19 cellular contexts compared by ENCODE assay signal in the genomic region with DNA sequence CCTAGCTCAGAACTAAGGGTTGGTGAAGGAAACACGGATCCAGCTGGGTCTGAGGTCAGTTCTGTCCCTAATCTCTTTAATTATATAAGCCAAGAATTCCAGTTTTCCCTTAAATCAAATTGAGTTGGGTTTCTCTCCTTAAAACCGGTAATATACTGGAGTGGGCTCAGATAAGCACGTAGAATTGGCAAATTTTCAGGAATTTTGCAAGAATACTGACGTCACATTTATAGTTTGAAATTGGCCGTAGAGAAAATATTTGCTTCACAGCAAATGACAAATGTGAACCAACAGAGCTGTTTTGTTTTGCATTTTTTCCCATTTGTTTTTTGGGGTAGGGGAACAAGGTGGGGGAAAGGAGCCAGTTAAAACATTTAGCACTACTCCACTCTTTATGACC. TPM values are rescaled to one million over a fixed set of nuclear protein-coding genes. Genes with fewer than 3 reads are reported as not detected.
DNase-seq lines count a peak whose midpoint lies in the region; ATAC-seq and TF ChIP-seq lines count a peak whose summit lies in the region.
"Had no signal": no experiment of that assay in that cellular context is flagged by ENCODE, and none has a peak within 500 bp of the region (broad histone marks: within the 10 kb centered on the region; RNA-seq: fewer than 3 reads in every experiment).

No MANE protein-coding gene starts in this region.

- no peak for TF ChIP-seq RAD21 in SK-N-SH (IDR thresholded peaks at IDR 0.05; ENCODE audit: low read length)

- no peak overlapping the region for H3K9ac ChIP-seq in SK-N-SH
- H3K9ac ChIP-seq: BLaER1 treated with 17β-estradiol and CSF1 and Interleukin-3, amounts not matched to agents 10 nM and 100 nM had no signal

- no peaks in the 10 kb centered on the region for H3K9me2 ChIP-seq in SK-N-SH

- H3K36me3 Mint-ChIP-seq in mesothelial cell of epicardium = no peaks in the 10 kb centered on the region
- H3K36me3 Mint-ChIP-seq: CD8-positive, alpha-beta T cell had no signal

- no peaks in the 10 kb centered on the region for H3F3A ChIP-seq in SK-N-SH (replicated peaks; ENCODE audit: insufficient read depth)

- H3K27me3 ChIP-seq in SK-N-SH (ENCODE audit: insufficient read depth) = no peaks in the 10 kb centered on the region
- H3K27me3 ChIP-seq: BLaER1 treated with 17β-estradiol and CSF1 and Interleukin-3, amounts not matched to agents 10 nM and 100 nM had no signal

- H3K4me2 ChIP-seq in SK-N-SH = no peak overlapping the region
- H3K4me2 ChIP-seq: A549; BLaER1 treated with 17β-estradiol and CSF1 and Interleukin-3, amounts not matched to agents 10 nM and 100 nM had no signal

- no peaks in the 10 kb centered on the region; a peak in 1 of 4 replicates for H3K4me1 ChIP-seq in SK-N-SH (ENCODE audit: control insufficient read depth in 1 of 2, insufficient read depth in 2 of 2, low read depth in 1 of 2, low read length in 1 of 2)
- H3K4me1 ChIP-seq: A549; BLaER1 treated with 17β-estradiol and CSF1 and Interleukin-3, amounts not matched to agents 10 nM and 100 nM; Caco-2 had no signal

- H2AFZ ChIP-seq in SK-N-SH (ENCODE audit: low read depth) = no peak overlapping the region

- H3K4me3 Mint-ChIP-seq in mesothelial cell of epicardium = no peak overlapping the region
- H3K4me3 Mint-ChIP-seq: B cell; CD4-positive, alpha-beta T cell; CD8-positive, alpha-beta T cell had no signal

- no peaks in the 10 kb centered on the region for H3K36me3 ChIP-seq in SK-N-SH (replicated peaks in 1 of 2; ENCODE audit: control insufficient read depth in 1 of 2, insufficient read depth in 2 of 2, low read length in 1 of 2)
- H3K36me3 ChIP-seq: BLaER1 treated with 17β-estradiol and CSF1 and Interleukin-3, amounts not matched to agents 10 nM and 100 nM had no signal

- H3K27ac Mint-ChIP-seq in mesothelial cell of epicardium = peak overlapping the region; percentile 39
- H3K27ac Mint-ChIP-seq: B cell; CD4-positive, alpha-beta T cell; CD8-positive, alpha-beta T cell had no signal

- peaks cover 2% of the 10 kb centered on the region for H3K27me3 Mint-ChIP-seq in mesothelial cell of epicardium (ENCODE audit: low read depth)

- no peak overlapping the region for H3K27ac ChIP-seq in SK-N-SH (ENCODE audit: low read depth in 2 of 2, low read length in 1 of 2)
- H3K27ac ChIP-seq: 22Rv1; A549; BLaER1 treated with 17β-estradiol and CSF1 and Interleukin-3, amounts not matched to agents 10 nM and 100 nM; C4-2B had no signal

- H3K79me2 ChIP-seq in SK-N-SH (ENCODE audit: insufficient read depth) = no peaks in the 10 kb centered on the region

- no peaks in the 10 kb centered on the region for H4K20me1 ChIP-seq in SK-N-SH (ENCODE audit: insufficient read depth)
- H4K20me1 ChIP-seq: BLaER1 treated with 17β-estradiol and CSF1 and Interleukin-3, amounts not matched to agents 10 nM and 100 nM had no signal

- ATAC-seq in SK-N-SH treated with all-trans-retinoic acid at 6 μM for 48 hours = no peak
- ATAC-seq: A549; CD8-positive, alpha-beta T cell had no signal

- WGBS in SK-N-SH (ENCODE audit: low lambda C conversion rate) = 72% methylated on average over 5 of the region's 5 CpGs

- peaks cover 2% of the 10 kb centered on the region for H3K4me1 Mint-ChIP-seq in mesothelial cell of epicardium
- H3K4me1 Mint-ChIP-seq: B cell had no signal

- CTCF ChIA-PET in SK-N-SH (lab: Yijun Ruan, JAX) = no interaction called here

- peaks cover 4% of the 10 kb centered on the region for H3K9me3 Mint-ChIP-seq in mesothelial cell of epicardium
- H3K9me3 Mint-ChIP-seq: CD4-positive, alpha-beta T cell had no signal

- POLR2A ChIA-PET in SK-N-SH (lab: Yijun Ruan, JAX) = no interaction called here

- no peak for TF ChIP-seq CTCF in SK-N-SH (IDR thresholded peaks at IDR 0.05)
- no peak for TF ChIP-seq CTCF in fibroblast of pulmonary artery (IDR thresholded peaks at IDR 0.05; ENCODE audit: low read length, missing control alignments)
- TF ChIP-seq CTCF in mesothelial cell of epicardium (IDR thresholded peaks at IDR 0.05; ENCODE audit: unreplicated experiment) = no peak

- DNase-seq in SK-N-SH (no peak), fibroblast of pulmonary artery (ENCODE audit: low read depth) (peak; percentile 65), mesothelial cell of epicardium (ENCODE audit: low spot score in 2 of 2, unreplicated experiment in 2 of 2) (no peak), dedifferentiated amniotic fluid mesenchymal stem cell (ENCODE audit: extremely low spot score) (no peak)
- DNase-seq: AML-193; Caco-2; Calu3; CD4-positive, alpha-beta T cell; CD8-positive, alpha-beta T cell; DMS79 treated with DMSO at 0.1 percent for 48 hours; GF-D8 had no signal

- no peaks in the 10 kb centered on the region for H3K9me3 ChIP-seq in SK-N-SH

- H3K4me3 ChIP-seq in SK-N-SH (ENCODE audit: low read depth in 2 of 2, low read length in 1 of 2) (no peak overlapping the region), fibroblast of pulmonary artery (replicated peaks; ENCODE audit: low read depth, low read length) (no peak overlapping the region)
- H3K4me3 ChIP-seq: A549; BLaER1 treated with 17β-estradiol and CSF1 and Interleukin-3, amounts not matched to agents 10 nM and 100 nM had no signal

- TF ChIP-seq EP300 in SK-N-SH (IDR thresholded peaks at IDR 0.05; ENCODE audit: borderline replicate concordance in 1 of 2, low read depth in 1 of 2, low read length in 1 of 2) = no peak

TF ChIP-seq in SK-N-SH treated with all-trans-retinoic acid at 6 μM for 48 hours, 23 proteins besides CTCF, POLR2A, EP300 and RAD21:
- TF ChIP-seq CSDC2 (CRISPR knock-in tag; IDR thresholded peaks at IDR 0.05) = no peak
- TF ChIP-seq ISL1 (CRISPR knock-in tag; IDR thresholded peaks at IDR 0.05) = 0 out of 2 replicates have a peak, but pooled peaks have one; percentile 27

TF ChIP-seq in SK-N-SH, 30 proteins besides CTCF, POLR2A, EP300 and RAD21 (continues in another document):
- TF ChIP-seq, protein P1, sequence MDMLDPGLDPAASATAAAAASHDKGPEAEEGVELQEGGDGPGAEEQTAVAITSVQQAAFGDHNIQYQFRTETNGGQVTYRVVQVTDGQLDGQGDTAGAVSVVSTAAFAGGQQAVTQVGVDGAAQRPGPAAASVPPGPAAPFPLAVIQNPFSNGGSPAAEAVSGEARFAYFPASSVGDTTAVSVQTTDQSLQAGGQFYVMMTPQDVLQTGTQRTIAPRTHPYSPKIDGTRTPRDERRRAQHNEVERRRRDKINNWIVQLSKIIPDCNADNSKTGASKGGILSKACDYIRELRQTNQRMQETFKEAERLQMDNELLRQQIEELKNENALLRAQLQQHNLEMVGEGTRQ (IDR thresholded peaks at IDR 0.05; ENCODE audit: borderline replicate concordance, low read depth, low read length) = no peak
- TF ChIP-seq, protein P2, sequence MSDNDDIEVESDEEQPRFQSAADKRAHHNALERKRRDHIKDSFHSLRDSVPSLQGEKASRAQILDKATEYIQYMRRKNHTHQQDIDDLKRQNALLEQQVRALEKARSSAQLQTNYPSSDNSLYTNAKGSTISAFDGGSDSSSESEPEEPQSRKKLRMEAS (IDR thresholded peaks at IDR 0.05; ENCODE audit: low read depth) = no peak
- TF ChIP-seq, protein P3, sequence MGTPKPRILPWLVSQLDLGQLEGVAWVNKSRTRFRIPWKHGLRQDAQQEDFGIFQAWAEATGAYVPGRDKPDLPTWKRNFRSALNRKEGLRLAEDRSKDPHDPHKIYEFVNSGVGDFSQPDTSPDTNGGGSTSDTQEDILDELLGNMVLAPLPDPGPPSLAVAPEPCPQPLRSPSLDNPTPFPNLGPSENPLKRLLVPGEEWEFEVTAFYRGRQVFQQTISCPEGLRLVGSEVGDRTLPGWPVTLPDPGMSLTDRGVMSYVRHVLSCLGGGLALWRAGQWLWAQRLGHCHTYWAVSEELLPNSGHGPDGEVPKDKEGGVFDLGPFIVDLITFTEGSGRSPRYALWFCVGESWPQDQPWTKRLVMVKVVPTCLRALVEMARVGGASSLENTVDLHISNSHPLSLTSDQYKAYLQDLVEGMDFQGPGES (IDR thresholded peaks at IDR 0.05; ENCODE audit: low read depth, low read length) = no peak
- TF ChIP-seq TEAD4 (IDR thresholded peaks at IDR 0.05; ENCODE audit: borderline replicate concordance, insufficient read depth) = no peak
- TF ChIP-seq, protein P4, sequence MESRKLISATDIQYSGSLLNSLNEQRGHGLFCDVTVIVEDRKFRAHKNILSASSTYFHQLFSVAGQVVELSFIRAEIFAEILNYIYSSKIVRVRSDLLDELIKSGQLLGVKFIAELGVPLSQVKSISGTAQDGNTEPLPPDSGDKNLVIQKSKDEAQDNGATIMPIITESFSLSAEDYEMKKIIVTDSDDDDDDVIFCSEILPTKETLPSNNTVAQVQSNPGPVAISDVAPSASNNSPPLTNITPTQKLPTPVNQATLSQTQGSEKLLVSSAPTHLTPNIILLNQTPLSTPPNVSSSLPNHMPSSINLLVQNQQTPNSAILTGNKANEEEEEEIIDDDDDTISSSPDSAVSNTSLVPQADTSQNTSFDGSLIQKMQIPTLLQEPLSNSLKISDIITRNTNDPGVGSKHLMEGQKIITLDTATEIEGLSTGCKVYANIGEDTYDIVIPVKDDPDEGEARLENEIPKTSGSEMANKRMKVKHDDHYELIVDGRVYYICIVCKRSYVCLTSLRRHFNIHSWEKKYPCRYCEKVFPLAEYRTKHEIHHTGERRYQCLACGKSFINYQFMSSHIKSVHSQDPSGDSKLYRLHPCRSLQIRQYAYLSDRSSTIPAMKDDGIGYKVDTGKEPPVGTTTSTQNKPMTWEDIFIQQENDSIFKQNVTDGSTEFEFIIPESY (IDR thresholded peaks at IDR 0.05; ENCODE audit: borderline replicate concordance, low read depth) = no peak
- no peak for TF ChIP-seq MXI1 (IDR thresholded peaks at IDR 0.05; ENCODE audit: low read depth, low read length)
- TF ChIP-seq YY1 (IDR thresholded peaks at IDR 0.05; ENCODE audit: low read depth) = no peak
- TF ChIP-seq, protein P5, sequence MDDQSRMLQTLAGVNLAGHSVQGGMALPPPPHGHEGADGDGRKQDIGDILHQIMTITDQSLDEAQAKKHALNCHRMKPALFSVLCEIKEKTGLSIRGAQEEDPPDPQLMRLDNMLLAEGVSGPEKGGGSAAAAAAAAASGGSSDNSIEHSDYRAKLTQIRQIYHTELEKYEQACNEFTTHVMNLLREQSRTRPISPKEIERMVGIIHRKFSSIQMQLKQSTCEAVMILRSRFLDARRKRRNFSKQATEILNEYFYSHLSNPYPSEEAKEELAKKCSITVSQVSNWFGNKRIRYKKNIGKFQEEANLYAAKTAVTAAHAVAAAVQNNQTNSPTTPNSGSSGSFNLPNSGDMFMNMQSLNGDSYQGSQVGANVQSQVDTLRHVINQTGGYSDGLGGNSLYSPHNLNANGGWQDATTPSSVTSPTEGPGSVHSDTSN (IDR thresholded peaks at IDR 0.05) = no peak
- TF ChIP-seq CHD2 (IDR thresholded peaks at IDR 0.05; ENCODE audit: low read length, partially characterized antibody) = no peak
- no peak for TF ChIP-seq TAF1 (IDR thresholded peaks at IDR 0.05; ENCODE audit: borderline replicate concordance, low read depth, low read length)
- TF ChIP-seq NFIC (IDR thresholded peaks at IDR 0.05; ENCODE audit: borderline replicate concordance) = no peak
- no peak for TF ChIP-seq GABPA (IDR thresholded peaks at IDR 0.05; ENCODE audit: low read depth)
- no peak for TF ChIP-seq TCF12 (IDR thresholded peaks at IDR 0.05)

RNA-seq across cellular contexts. Expression of a gene that starts 17.4 kb away (rescaled TPM):
- 0.03 and 0.10 TPM in 2 replicates for polyA plus RNA-seq in SK-N-SH (2012; rRNA removed)
- 0.03 and 0.07 TPM in 2 replicates for polyA plus RNA-seq in SK-N-SH (2012; cell fraction: cytosol; rRNA removed)
- polyA plus RNA-seq in SK-N-SH (2012; cell fraction: nucleus; rRNA removed) = 0.04 and 0.13 TPM in 2 replicates
- total RNA-seq in mesothelial cell of epicardium = 0.07 to 0.22 TPM (median 0.13 TPM) in 3 replicates
- total RNA-seq: A172, Caco-2 had no signal
- polyA plus RNA-seq: BJ had no signal
